In genomic region chr17:2024572-2025219, GRCh38 we compare ENCODE assay signal across 8 cellular contexts. TPM values are rescaled to one million over a fixed set of nuclear protein-coding genes. Genes with fewer than 3 reads are reported as not detected.
A peak's percentile ranks its signal among the peaks of the same experiment; 100 is the strongest.
DNase-seq lines count a peak whose midpoint lies in the region; ATAC-seq and TF ChIP-seq lines count a peak whose summit lies in the region.

No MANE protein-coding gene starts in this region.

- H3K4me1 ChIP-seq in HCT116 (ENCODE audit: control insufficient read depth in 1 of 2, insufficient read depth in 2 of 2, low read length in 2 of 2): peaks cover 11 to 29% of the 10 kb centered on the region in 2 experiments; a peak in 3 of 4 replicates
- peaks cover 46% of the 10 kb centered on the region for H3K4me1 ChIP-seq in left ventricle myocardium inferior
- peaks cover 6% of the 10 kb centered on the region; the same call in 1 of the 2 replicates for H3K4me1 ChIP-seq in BE2C

- no peak for DNase-seq in HCT116 (ENCODE audit: low read depth, low spot score)
- DNase-seq in T-helper 17 cell: no peak
- no peak for DNase-seq in left ventricle myocardium inferior
- DNase-seq in CD1c-positive myeloid dendritic cell (ENCODE audit: extremely low spot score): no peak
- DNase-seq in NCI-H2029 (lab: John Stamatoyannopoulos, UW): no peak
- DNase-seq in BE2C: no peak

- no peaks in the 10 kb centered on the region for H3K79me2 ChIP-seq in HCT116 (ENCODE audit: insufficient read depth, low read length)

- TF ChIP-seq POLR2A in HCT116 (IDR thresholded peaks at IDR 0.05; ENCODE audit: borderline replicate concordance, extremely low read depth, insufficient read depth, insufficient read length): no peak

- no peak overlapping the region for H2AFZ ChIP-seq in HCT116 (ENCODE audit: low read depth, low read length, poor library complexity, severe bottlenecking)

- RAD21 ChIA-PET in HCT116 (lab: Charles Lee; ENCODE audit: low non-redundant PET in 1 of 2, low total read pairs in 2 of 2, uncharacterized antibody in 2 of 2, unreplicated experiment in 2 of 2): interaction anchor here (0.6 to 2.7 kb wide), 4 partner anchors 108 to 155 kb away, joined by 3 to 14 read pairs (median 4); no protein-coding TSS in a partner anchor

- peaks cover 14% of the 10 kb centered on the region for H3K27me3 Mint-ChIP-seq in T-helper 17 cell

- no peak overlapping the region for H3K27ac Mint-ChIP-seq in T-helper 17 cell

- peaks cover 12% of the 10 kb centered on the region for H3K4me1 Mint-ChIP-seq in T-helper 17 cell

- H3K27me3 ChIP-seq in HCT116 (ENCODE audit: insufficient read depth, low read length): no peaks in the 10 kb centered on the region
- H3K27me3 ChIP-seq in left ventricle myocardium inferior (ENCODE audit: low read depth): peaks cover 57% of the 10 kb centered on the region
- H3K27me3 ChIP-seq in BE2C: peaks cover 23% of the 10 kb centered on the region

- no peaks in the 10 kb centered on the region for H3K9me3 ChIP-seq in HCT116 (ENCODE audit: control insufficient read depth in 1 of 2, insufficient read depth in 1 of 2, low read depth in 1 of 2, low read length in 2 of 2)
- H3K9me3 ChIP-seq in T-helper 17 cell (ENCODE audit: control insufficient read depth, low read length, poor library complexity, severe bottlenecking): no peaks in the 10 kb centered on the region
- no peaks in the 10 kb centered on the region for H3K9me3 ChIP-seq in left ventricle myocardium inferior (replicated peaks)
- no peaks in the 10 kb centered on the region for H3K9me3 ChIP-seq in BE2C

- POLR2A ChIA-PET in HCT116 (lab: Charles Lee): interaction anchor here (1.5 kb wide), 1 partner anchor 13 kb away, joined by 3 read pairs; no protein-coding TSS in a partner anchor

- no peak for TF ChIP-seq RAD21 in HCT116 (IDR thresholded peaks at IDR 0.05; ENCODE audit: low read depth)

- no peaks in the 10 kb centered on the region for H3K36me3 ChIP-seq in HCT116 (ENCODE audit: control insufficient read depth in 1 of 2, insufficient read depth in 2 of 2, low read length in 2 of 2)
- no peaks in the 10 kb centered on the region for H3K36me3 ChIP-seq in left ventricle myocardium inferior
- no peaks in the 10 kb centered on the region for H3K36me3 ChIP-seq in BE2C

- H3K4me3 Mint-ChIP-seq in T-helper 17 cell: peak overlapping the region; percentile 87

- no peaks in the 10 kb centered on the region for H4K20me1 ChIP-seq in HCT116 (ENCODE audit: insufficient read depth)

- TF ChIP-seq CTCF in HCT116 (IDR thresholded peaks at IDR 0.05 in 2 of 3, conservative IDR thresholded peaks at IDR 0.05 in 1 of 3; ENCODE audit: borderline replicate concordance in 1 of 3, insufficient read depth in 1 of 3, low read depth in 2 of 3, low read length in 2 of 3): no peak
- no peak for TF ChIP-seq CTCF in left ventricle myocardium inferior (IDR thresholded peaks at IDR 0.05; ENCODE audit: borderline replicate concordance)
- no peak for TF ChIP-seq CTCF in BE2C (IDR thresholded peaks at IDR 0.05; ENCODE audit: low read depth, low read length)

- ATAC-seq in HCT116: peak; percentile 12
- ATAC-seq in T-helper 17 cell: peak; percentile 17
- no peak for ATAC-seq in HG03045 (IDR thresholded peaks at IDR 0.05; ENCODE audit: unreplicated experiment)

- H3K9ac ChIP-seq in HCT116 (ENCODE audit: low read length): peak overlapping the region; percentile 63

- CTCF ChIA-PET in HCT116 (lab: Charles Lee): interaction anchor here (0.5 to 3.9 kb wide), 10 partner anchors 18 to 407 kb away, joined by 3 to 76 read pairs (median 4); partner anchors contain the start of gene RILP

- H3K4me3 ChIP-seq in HCT116 (replicated peaks in 1 of 2; ENCODE audit: low read depth in 1 of 2, low read length in 2 of 2): peak overlapping the region; percentile 58 to 63
- H3K4me3 ChIP-seq in left ventricle myocardium inferior: peak overlapping the region; percentile 77
- H3K4me3 ChIP-seq in skin epidermis: peak overlapping the region; percentile 39 to 71 (median 50)
- no peak overlapping the region for H3K4me3 ChIP-seq in BE2C (ENCODE audit: low read depth, low read length)

- peak overlapping the region; percentile 92 for H3K4me2 ChIP-seq in HCT116 (ENCODE audit: low read length)

- peak overlapping the region; percentile 20; the same call in 1 of the 2 replicates for H3K27ac ChIP-seq in HCT116 (ENCODE audit: low read depth, low read length)
- H3K27ac ChIP-seq in left ventricle myocardium inferior (replicated peaks): peak overlapping the region; percentile 80
- peak overlapping the region in 12 of 21 experiments; percentile 16 to 65 (median 43) for H3K27ac ChIP-seq in skin epidermis

- H3K36me3 Mint-ChIP-seq in T-helper 17 cell (ENCODE audit: low read depth): no peaks in the 10 kb centered on the region

- intact Hi-C loops in HCT116 (cut with micrococcal nuclease): loop anchor here (1.0 kb wide), 1 partner anchor 116 kb away; no protein-coding TSS in a partner anchor
- intact Hi-C loops in left ventricle myocardium inferior (cut with micrococcal nuclease): loop anchor here (10.0 kb wide), 1 partner anchor 110 kb away; no protein-coding TSS in a partner anchor

- no peaks in the 10 kb centered on the region for H3K9me2 ChIP-seq in HCT116 (ENCODE audit: insufficient read depth)

- no TSS peak for BruUV-seq in HCT116 (replicated peaks; lab: Mats Ljungman, UMichigan)

TF ChIP-seq in HCT116, 20 proteins besides CTCF, POLR2A, EP300 and RAD21:
- TF ChIP-seq CBX3 (IDR thresholded peaks at IDR 0.05; ENCODE audit: low read depth) (no peak), EZH2phosphoT487 (IDR thresholded peaks at IDR 0.05; ENCODE audit: borderline replicate concordance) (no peak), ZFX (IDR thresholded peaks at IDR 0.05) (peak; percentile 31; the same call in 1 of the 2 replicates), POLR2AphosphoS5 (IDR thresholded peaks at IDR 0.05; ENCODE audit: low read depth, low read length) (no peak)
- TF ChIP-seq, protein P1, sequence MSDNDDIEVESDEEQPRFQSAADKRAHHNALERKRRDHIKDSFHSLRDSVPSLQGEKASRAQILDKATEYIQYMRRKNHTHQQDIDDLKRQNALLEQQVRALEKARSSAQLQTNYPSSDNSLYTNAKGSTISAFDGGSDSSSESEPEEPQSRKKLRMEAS (IDR thresholded peaks at IDR 0.05): 0 out of 2 replicates have a peak, but pooled peaks have one; percentile 23
TF ChIP-seq in HCT116: peak in this region for 2.

RNA-seq across cellular contexts. Expression of gene RTN4RL1, which starts 0.4 kb away (rescaled TPM):
- 3.7 TPM for total RNA-seq in HCT116 (2021; ENCODE audit: unreplicated experiment)
- 1.5 and 1.7 TPM in 2 replicates for polyA plus RNA-seq in HCT116 (2012)
- under 1 TPM; 0.21 to 0.90 TPM for total RNA-seq in T-helper 17 cell
- total RNA-seq in left ventricle myocardium inferior: 4.0 TPM
- polyA plus RNA-seq in BE2C (2012; ENCODE audit: insufficient read depth, insufficient read length, low read depth): 4.8 TPM

RNA-seq across cellular contexts. Expression of gene DPH1, which starts 5.3 kb away (rescaled TPM):
- total RNA-seq in HCT116 (2021; ENCODE audit: unreplicated experiment): 47.2 TPM
- polyA plus RNA-seq in HCT116 (2012): 32.3 and 37.2 TPM in 2 replicates
- total RNA-seq in T-helper 17 cell: 10 to 100 TPM; 85.1 to 92.6 TPM
- total RNA-seq in left ventricle myocardium inferior: 29.1 TPM
- polyA plus RNA-seq in BE2C (2012; ENCODE audit: insufficient read depth, insufficient read length, low read depth): 130 TPM

RNA-seq across cellular contexts. Expression of gene OVCA2, which starts 17.1 kb away (rescaled TPM):
- total RNA-seq in HCT116 (2021; ENCODE audit: unreplicated experiment): 27.3 TPM
- polyA plus RNA-seq in HCT116 (2012): 20.7 and 32.4 TPM in 2 replicates
- 10 to 100 TPM; 28.4 to 35.2 TPM for total RNA-seq in T-helper 17 cell
- total RNA-seq in left ventricle myocardium inferior: 16.6 TPM
- 45.7 TPM for polyA plus RNA-seq in BE2C (2012; ENCODE audit: insufficient read depth, insufficient read length, low read depth)

RNA-seq across cellular contexts. Expression of gene HIC1, which starts 30.2 kb away (rescaled TPM):
- 0.64 TPM for total RNA-seq in HCT116 (2021; ENCODE audit: unreplicated experiment)
- 0.21 and 0.52 TPM in 2 replicates for polyA plus RNA-seq in HCT116 (2012)
- 1 to 10 TPM; 4.6 to 8.1 TPM for total RNA-seq in T-helper 17 cell
- 23.5 TPM for total RNA-seq in left ventricle myocardium inferior
- 1.3 TPM for polyA plus RNA-seq in BE2C (2012; ENCODE audit: insufficient read depth, insufficient read length, low read depth)

Comparison
In these comparisons a context has a peak if more than half of its experiments do, and no peak if none do; other contexts are left out.
1. H3K27ac ChIP-seq: peak in every context shown above with its lines; median percentile 80 in left ventricle myocardium inferior; 43 in skin epidermis; 20 in HCT116.